8 cellular contexts compared by ENCODE assay signal in the genomic region with DNA sequence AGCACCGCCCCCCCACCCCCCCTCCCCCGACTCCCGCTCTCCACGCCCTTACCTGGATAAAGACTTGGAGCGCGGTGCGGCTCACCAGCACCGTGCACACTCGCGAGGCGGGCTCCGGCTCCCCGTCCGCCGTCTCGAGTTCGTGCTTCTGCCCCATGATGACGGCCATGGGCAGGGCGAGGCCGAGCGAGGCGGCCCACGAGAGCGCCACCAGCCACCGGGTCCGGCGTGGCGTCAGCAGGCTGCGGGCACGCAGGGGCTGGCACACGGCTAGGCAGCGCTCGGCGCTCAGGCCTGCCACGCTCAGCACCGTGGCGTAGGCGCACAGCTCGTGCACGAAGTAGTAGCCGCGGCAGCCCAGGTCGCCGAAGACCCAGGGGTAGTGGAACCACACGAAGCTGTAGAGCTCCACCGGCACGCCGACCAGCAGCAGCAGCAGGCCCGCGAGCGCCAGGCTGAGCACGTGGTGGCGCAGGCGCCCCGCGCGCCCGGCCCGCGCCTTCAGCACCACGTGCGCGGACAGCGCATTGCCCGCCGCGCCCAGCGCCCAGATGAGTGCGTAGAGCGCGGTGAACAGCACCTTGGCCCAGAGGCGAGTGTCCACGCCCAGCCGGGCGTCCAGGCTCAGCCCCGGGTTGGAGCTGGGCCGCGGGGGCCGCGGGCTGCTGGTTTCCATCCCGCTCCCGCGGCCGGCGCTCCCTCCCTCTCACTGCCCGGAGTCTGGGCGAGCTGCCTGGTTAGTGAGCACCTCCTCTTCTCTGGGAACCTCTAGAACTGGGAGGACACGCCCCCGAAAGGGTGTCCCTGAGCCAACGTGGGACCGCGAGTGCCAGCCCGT. TPM values are rescaled to one million over a fixed set of nuclear protein-coding genes. Genes with fewer than 3 reads are reported as not detected.
DNase-seq lines count a peak whose midpoint lies in the region; ATAC-seq and TF ChIP-seq lines count a peak whose summit lies in the region.

A gene with protein sequence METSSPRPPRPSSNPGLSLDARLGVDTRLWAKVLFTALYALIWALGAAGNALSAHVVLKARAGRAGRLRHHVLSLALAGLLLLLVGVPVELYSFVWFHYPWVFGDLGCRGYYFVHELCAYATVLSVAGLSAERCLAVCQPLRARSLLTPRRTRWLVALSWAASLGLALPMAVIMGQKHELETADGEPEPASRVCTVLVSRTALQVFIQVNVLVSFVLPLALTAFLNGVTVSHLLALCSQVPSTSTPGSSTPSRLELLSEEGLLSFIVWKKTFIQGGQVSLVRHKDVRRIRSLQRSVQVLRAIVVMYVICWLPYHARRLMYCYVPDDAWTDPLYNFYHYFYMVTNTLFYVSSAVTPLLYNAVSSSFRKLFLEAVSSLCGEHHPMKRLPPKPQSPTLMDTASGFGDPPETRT (minus strand): TSS at position 742 of the 838 bp plus-strand sequence. CDS start 66 bp downstream, at position 676.

- peaks cover 30% of the 10 kb centered on the region for H3K27me3 ChIP-seq in A673 (replicated peaks; ENCODE audit: insufficient read depth, low read depth, low read length, poor library complexity)
- H3K27me3 ChIP-seq in right lobe of liver = no peaks in the 10 kb centered on the region

- no peak within 1 kb of the TSS for H3K27ac ChIP-seq in A673 (ENCODE audit: low read depth, low read length, poor library complexity, severe bottlenecking)
- no peak within 1 kb of the TSS for H3K27ac ChIP-seq in coronary artery
- no peak within 1 kb of the TSS for H3K27ac ChIP-seq in right lobe of liver

- ATAC-seq in right lobe of liver (peak; percentile 90 to 99 (median 96)), HG03108 (IDR thresholded peaks at IDR 0.05; ENCODE audit: unreplicated experiment) (no peak), HG02852 (IDR thresholded peaks at IDR 0.05; ENCODE audit: unreplicated experiment) (no peak), HG02938 (IDR thresholded peaks at IDR 0.05; ENCODE audit: unreplicated experiment) (no peak)
- ATAC-seq in stimulated activated naive CD8-positive, alpha-beta T cell treated with anti-CD3 and anti-CD28 coated beads, Interleukin-15, Interleukin-2, amounts not matched to agents 100 U/mL and 50 U/mL, for 24 hours = peak; percentile 63

- no peaks in the 10 kb centered on the region for H3K9me3 ChIP-seq in A673 (ENCODE audit: low read depth, low read length, poor library complexity, severe bottlenecking)
- no peaks in the 10 kb centered on the region for H3K9me3 ChIP-seq in right lobe of liver

- H3K4me3 ChIP-seq in A673 (ENCODE audit: low read depth, low read length, poor library complexity, severe bottlenecking) = no peak within 1 kb of the TSS
- peak within 1 kb of the TSS; percentile 43 for H3K4me3 ChIP-seq in coronary artery
- no peak within 1 kb of the TSS for H3K4me3 ChIP-seq in right lobe of liver

- H3K36me3 ChIP-seq in A673 (ENCODE audit: insufficient read depth, low read length, poor library complexity, severe bottlenecking) = no peaks in the 10 kb centered on the region
- no peaks in the 10 kb centered on the region for H3K36me3 ChIP-seq in right lobe of liver

- TF ChIP-seq POLR2A in right lobe of liver (IDR thresholded peaks at IDR 0.05) = no peak

- intact Hi-C loops in A673 (cut with micrococcal nuclease; ENCODE audit: unreplicated experiment) = no loop called here
- intact Hi-C loops in right lobe of liver (cut with DNase I) = no loop called here

- BruUV-seq in A673 (replicated peaks; lab: Mats Ljungman, UMichigan) = no TSS peak

- TF ChIP-seq CTCF in A673 (conservative IDR thresholded peaks at IDR 0.05; ENCODE audit: low read depth, low read length) = no peak
- TF ChIP-seq CTCF in coronary artery (IDR thresholded peaks at IDR 0.05) = no peak
- TF ChIP-seq CTCF in right lobe of liver (IDR thresholded peaks at IDR 0.05) = peak in 1 of 4 donors; percentile 24

- CTCF ChIA-PET in A673 (lab: Charles Lee) = no interaction called here

- POLR2A ChIA-PET in A673 (lab: Charles Lee; ENCODE audit: low non-redundant PET) = no interaction called here

- WGBS in right lobe of liver (ENCODE audit: insufficient coverage, low coverage, low lambda C conversion rate, missing lambda C conversion rate) = 54% methylated on average over 6 of the region's 93 CpGs

- H3K4me1 ChIP-seq in A673 (ENCODE audit: insufficient read depth, low read length, poor library complexity, severe bottlenecking) (no peaks in the 10 kb centered on the region), right lobe of liver (peaks cover 0 to 7% (median 0%) of the 10 kb centered on the region in 4 donors)

- DNase-seq in A673 (ENCODE audit: low spot score) = peak; percentile 73
- peak; percentile 68 for DNase-seq in NCI-H460 (ENCODE audit: extremely low read depth, low read depth)
- DNase-seq in coronary artery (ENCODE audit: low spot score) = no peak
- peak in 1 of 3 donors; percentile 53 for DNase-seq in right lobe of liver
- peak; percentile 40 for DNase-seq in stimulated activated naive CD8-positive, alpha-beta T cell treated with anti-CD3 and anti-CD28 coated beads, Interleukin-15, Interleukin-2, amounts not matched to agents 100 U/mL and 50 U/mL, for 24 hours

RNA-seq across cellular contexts. Expression of the gene that starts here (rescaled TPM):
- total RNA-seq in A673 (2021) = not detected in 2 replicates
- total RNA-seq in NCI-H460 (2014; rRNA removed; shearing (Covaris generic)) = not detected in 2 replicates
- polyA plus RNA-seq in NCI-H460 (2014; cell fraction: nucleus; rRNA removed) = not detected in 2 replicates
- total RNA-seq in right lobe of liver = not detected

Comparison
In these comparisons a context has a peak if more than half of its experiments do, and no peak if none do; other contexts are left out.
1. Peak in DNase-seq in A673; RNA of the gene not detected or under 1 TPM.
2. Peak in DNase-seq in NCI-H460; RNA of the gene not detected or under 1 TPM.
3. Peak in ATAC-seq in right lobe of liver; RNA of the gene not detected or under 1 TPM.